In genomic region chr3:50395070-50395860, GRCh38 we compare ENCODE assay signal across 1 cellular context.
A peak's percentile ranks its signal among the peaks of the same experiment; 100 is the strongest.
TF ChIP-seq lines count a peak whose summit lies in the region.

No MANE protein-coding gene starts in this region.

TF ChIP-seq in HepG2, 621 proteins besides CTCF, POLR2A, EP300 and RAD21:
- TF ChIP-seq ZNF768 (CRISPR knock-in tag; IDR thresholded peaks at IDR 0.05) (peak; percentile 91), FOSL2 (CRISPR knock-in tag; IDR thresholded peaks at IDR 0.05) (peak; percentile 82), HNRNPL (IDR thresholded peaks at IDR 0.05; ENCODE audit: low read depth, low read length) (no peak), USF2 (IDR thresholded peaks at IDR 0.05; ENCODE audit: low read depth, low read length) (no peak), USF2 (CRISPR knock-in tag; IDR thresholded peaks at IDR 0.05; ENCODE audit: borderline replicate concordance) (no peak)
